8 cellular contexts compared by ENCODE assay signal in the genomic region with DNA sequence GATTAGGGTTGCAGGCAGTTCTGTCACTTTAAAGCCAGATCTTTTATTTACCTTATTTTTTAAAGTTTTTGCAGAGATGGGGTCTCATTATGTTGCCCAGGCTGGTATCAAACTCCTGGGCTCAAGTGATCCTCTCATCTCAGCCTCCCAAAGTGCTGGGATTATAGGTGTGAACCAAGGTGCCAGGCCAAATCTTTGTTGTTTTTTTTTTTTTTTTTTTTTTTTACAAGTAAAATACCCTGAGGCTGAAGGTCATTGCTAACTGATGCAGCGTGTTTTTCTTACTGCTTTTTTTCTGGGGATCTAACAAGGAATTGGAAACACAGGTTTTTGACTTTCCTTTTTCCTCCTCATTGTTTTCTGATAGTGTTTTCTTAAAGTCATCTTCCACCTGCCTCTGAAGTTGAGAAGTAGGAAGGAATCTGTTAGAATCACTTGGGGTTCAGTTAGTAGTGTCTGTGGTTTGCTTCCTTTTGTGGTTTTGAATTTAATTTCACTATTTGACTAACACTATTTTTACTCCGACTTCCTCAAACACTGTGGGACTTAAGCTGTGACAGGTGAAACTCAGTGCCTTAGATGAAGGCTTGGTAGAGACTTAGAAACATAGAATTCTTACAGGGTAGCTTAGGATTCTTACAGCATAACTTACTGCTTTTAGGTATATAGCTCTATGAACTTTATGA. TPM values are rescaled to one million over a fixed set of nuclear protein-coding genes. Genes with fewer than 3 reads are reported as not detected.
DNase-seq lines count a peak whose midpoint lies in the region; ATAC-seq and TF ChIP-seq lines count a peak whose summit lies in the region.

No MANE protein-coding gene starts in this region.

- no peak overlapping the region for H3K4me3 ChIP-seq in CD4-positive, alpha-beta memory T cell (ENCODE audit: low read length in 2 of 2)

- H3K27me3 ChIP-seq in CD4-positive, alpha-beta memory T cell (ENCODE audit: insufficient read depth, low read length), result no peaks in the 10 kb centered on the region

- TF ChIP-seq CTCF in activated CD8-positive, alpha-beta T cell treated with anti-CD3 and anti-CD28 coated beads for 36 hours (IDR thresholded peaks at IDR 0.05), result no peak

- ATAC-seq in GM19452 (IDR thresholded peaks at IDR 0.05; ENCODE audit: unreplicated experiment) (peak; percentile 88), HG03439 (IDR thresholded peaks at IDR 0.05; ENCODE audit: unreplicated experiment) (peak; percentile 82), Right ventricle myocardium superior (ENCODE audit: poor library complexity) (no peak)
- ATAC-seq in activated CD8-positive, alpha-beta T cell treated with anti-CD3 and anti-CD28 coated beads for 36 hours, result peak; percentile 89
- ATAC-seq in stimulated activated effector memory CD8-positive, alpha-beta T cell treated with anti-CD3 and anti-CD28 coated beads, Interleukin-12 subunit alpha, Interleukin-12 subunit beta, amount 100 ng/mL, for 72 hours, result peak; percentile 99

- peak in 4 of 5 donors; percentile 32 to 42 (median 34) for DNase-seq in CD4-positive, alpha-beta memory T cell
- no peak for DNase-seq in activated CD8-positive, alpha-beta T cell treated with anti-CD3 and anti-CD28 coated beads for 36 hours
- DNase-seq in stimulated activated effector memory CD8-positive, alpha-beta T cell treated with anti-CD3 and anti-CD28 coated beads, Interleukin-12 subunit alpha, Interleukin-12 subunit beta, amount 100 ng/mL, for 72 hours (ENCODE audit: low spot score in 2 of 2), result no peak
- DNase-seq in T-helper 9 cell (no peak), NCI-H2171 (lab: John Stamatoyannopoulos, UW) (no peak), Right ventricle myocardium superior (no peak)

- no peaks in the 10 kb centered on the region for H3K27me3 Mint-ChIP-seq in CD4-positive, alpha-beta memory T cell
- no peaks in the 10 kb centered on the region for H3K27me3 Mint-ChIP-seq in activated CD8-positive, alpha-beta T cell treated with anti-CD3 and anti-CD28 coated beads for 36 hours

- H3K4me3 Mint-ChIP-seq in CD4-positive, alpha-beta memory T cell, result peak overlapping the region; percentile 49 to 77 (median 71)
- no peak overlapping the region for H3K4me3 Mint-ChIP-seq in activated CD8-positive, alpha-beta T cell treated with anti-CD3 and anti-CD28 coated beads for 36 hours
- H3K4me3 Mint-ChIP-seq in stimulated activated effector memory CD8-positive, alpha-beta T cell treated with anti-CD3 and anti-CD28 coated beads, Interleukin-12 subunit alpha, Interleukin-12 subunit beta, amount 100 ng/mL, for 72 hours, result peak overlapping the region; percentile 29

- H3K27ac Mint-ChIP-seq in CD4-positive, alpha-beta memory T cell, result peak overlapping the region in 6 of 7 donors; percentile 7 to 81 (median 72)
- peak overlapping the region; percentile 64 for H3K27ac Mint-ChIP-seq in activated CD8-positive, alpha-beta T cell treated with anti-CD3 and anti-CD28 coated beads for 36 hours
- H3K27ac Mint-ChIP-seq in stimulated activated effector memory CD8-positive, alpha-beta T cell treated with anti-CD3 and anti-CD28 coated beads, Interleukin-12 subunit alpha, Interleukin-12 subunit beta, amount 100 ng/mL, for 72 hours, result peak overlapping the region; percentile 64

- intact Hi-C loops in CD4-positive, alpha-beta memory T cell (cut with micrococcal nuclease), result loop anchor here (1.0 kb wide), 1 partner anchor 23 kb away; a partner anchor contains a TSS
- intact Hi-C loops in activated CD8-positive, alpha-beta T cell treated with anti-CD3 and anti-CD28 coated beads for 36 hours (cut with micrococcal nuclease), result no loop called here
- intact Hi-C loops in Right ventricle myocardium superior (cut with DNase I), result no loop called here

- H3K36me3 ChIP-seq in CD4-positive, alpha-beta memory T cell (ENCODE audit: insufficient read depth, low read length), result peaks cover 11% of the 10 kb centered on the region

- no peaks in the 10 kb centered on the region for H3K9me3 Mint-ChIP-seq in CD4-positive, alpha-beta memory T cell
- H3K9me3 Mint-ChIP-seq in activated CD8-positive, alpha-beta T cell treated with anti-CD3 and anti-CD28 coated beads for 36 hours, result no peaks in the 10 kb centered on the region
- no peaks in the 10 kb centered on the region for H3K9me3 Mint-ChIP-seq in stimulated activated effector memory CD8-positive, alpha-beta T cell treated with anti-CD3 and anti-CD28 coated beads, Interleukin-12 subunit alpha, Interleukin-12 subunit beta, amount 100 ng/mL, for 72 hours

- H3K4me1 ChIP-seq in CD4-positive, alpha-beta memory T cell (ENCODE audit: insufficient read depth, low read length), result peaks cover 57% of the 10 kb centered on the region

- POLR2A ChIA-PET in CD4-positive, alpha-beta memory T cell (lab: Charles Lee; ENCODE audit: partially characterized antibody), result interaction anchor here (0.6 to 1.5 kb wide), 6 partner anchors 9 to 1035 kb away, joined by 3 to 15 read pairs (median 3); a partner anchor contains a TSS
- POLR2A ChIA-PET in activated CD8-positive, alpha-beta T cell treated with anti-CD3 and anti-CD28 coated beads for 36 hours (lab: Charles Lee), result interaction anchor here (0.8 to 1.7 kb wide), 4 partner anchors 17 to 65 kb away, joined by 3 to 10 read pairs (median 4); a partner anchor contains a TSS

- peaks cover 39 to 67% (median 52%) of the 10 kb centered on the region in 4 donors for H3K4me1 Mint-ChIP-seq in CD4-positive, alpha-beta memory T cell
- H3K4me1 Mint-ChIP-seq in activated CD8-positive, alpha-beta T cell treated with anti-CD3 and anti-CD28 coated beads for 36 hours (ENCODE audit: low read depth), result peaks cover 46% of the 10 kb centered on the region
- H3K4me1 Mint-ChIP-seq in stimulated activated effector memory CD8-positive, alpha-beta T cell treated with anti-CD3 and anti-CD28 coated beads, Interleukin-12 subunit alpha, Interleukin-12 subunit beta, amount 100 ng/mL, for 72 hours, result peaks cover 46% of the 10 kb centered on the region

- H3K36me3 Mint-ChIP-seq in CD4-positive, alpha-beta memory T cell, result peaks cover 0 to 26% of the 10 kb centered on the region in 2 donors
- H3K36me3 Mint-ChIP-seq in activated CD8-positive, alpha-beta T cell treated with anti-CD3 and anti-CD28 coated beads for 36 hours (ENCODE audit: low read depth), result peaks cover 11% of the 10 kb centered on the region
- peaks cover 42% of the 10 kb centered on the region for H3K36me3 Mint-ChIP-seq in stimulated activated effector memory CD8-positive, alpha-beta T cell treated with anti-CD3 and anti-CD28 coated beads, Interleukin-12 subunit alpha, Interleukin-12 subunit beta, amount 100 ng/mL, for 72 hours

- no peaks in the 10 kb centered on the region for H3K9me3 ChIP-seq in CD4-positive, alpha-beta memory T cell (ENCODE audit: control insufficient read depth in 1 of 2, low read length in 2 of 2)

- no peak overlapping the region for H3K27ac ChIP-seq in CD4-positive, alpha-beta memory T cell (ENCODE audit: low read depth, low read length)

- CTCF ChIA-PET in CD4-positive, alpha-beta memory T cell (lab: Charles Lee; ENCODE audit: partially characterized antibody), result interaction anchor here (1.0 to 1.4 kb wide), 5 partner anchors 14 to 34 kb away, joined by 3 to 6 read pairs (median 3); a partner anchor contains a TSS
- CTCF ChIA-PET in activated CD8-positive, alpha-beta T cell treated with anti-CD3 and anti-CD28 coated beads for 36 hours (lab: Charles Lee), result interaction anchor here (0.8 to 1.1 kb wide), 2 partner anchors 19 to 22 kb away, joined by 3 to 4 read pairs; a partner anchor contains a TSS

RNA-seq across cellular contexts. Expression of a gene that starts 22.2 kb away (rescaled TPM):
- 100 to 1,000 TPM; 115 to 118 TPM for total RNA-seq in CD4-positive, alpha-beta memory T cell
- polyA plus RNA-seq in CD4-positive, alpha-beta memory T cell, result 10 to 100 TPM; 27.0 to 54.2 TPM
- 100 to 1,000 TPM; 137 to 142 TPM for total RNA-seq in activated CD8-positive, alpha-beta T cell treated with anti-CD3 and anti-CD28 coated beads for 36 hours
- 126 TPM for total RNA-seq in Right ventricle myocardium superior

Comparison
In these comparisons a context has a peak if more than half of its experiments do, and no peak if none do; other contexts are left out.
1. DNase-seq: peak in CD4-positive, alpha-beta memory T cell (4 of 5); none in activated CD8-positive, alpha-beta T cell treated with anti-CD3 and anti-CD28 coated beads for 36 hours (single experiment), stimulated activated effector memory CD8-positive, alpha-beta T cell treated with anti-CD3 and anti-CD28 coated beads, Interleukin-12 subunit alpha, Interleukin-12 subunit beta, amount 100 ng/mL, for 72 hours (0 of 2), T-helper 9 cell (single experiment), NCI-H2171 (single experiment) and Right ventricle myocardium superior (single experiment).
2. Peak in every context shown above with its lines, with median percentiles within 50 percentile points of each other: H3K27ac Mint-ChIP-seq.